ENCODE assay signal across 8 cellular contexts in genomic region chr5:52356311-52356918, GRCh38.
DNase-seq lines count a peak whose midpoint lies in the region; TF ChIP-seq lines count a peak whose summit lies in the region.

No MANE protein-coding gene starts in this region.

- no peaks in the 10 kb centered on the region for H3K36me3 Mint-ChIP-seq in activated naive CD4-positive, alpha-beta T cell treated with anti-CD3 and anti-CD28 coated beads for 36 hours (ENCODE audit: low read depth)

- intact Hi-C loops in activated naive CD4-positive, alpha-beta T cell treated with anti-CD3 and anti-CD28 coated beads for 36 hours (cut with micrococcal nuclease): loop anchor here (2.0 to 5.0 kb wide), 3 partner anchors 300 to 1394 kb away; partner anchors contain the start of gene ISL1

- DNase-seq in EL (peak; percentile 13), NCI-H1105 treated with DMSO at 0.1 percent for 48 hours (lab: John Stamatoyannopoulos, UW) (peak; percentile 89), adipocyte (ENCODE audit: low read depth) (peak; percentile 36), lung microvascular endothelial cell (ENCODE audit: low read depth in 2 of 2) (peak; percentile 2 to 11), NCI-H226 (no peak), coronary artery (ENCODE audit: low spot score) (no peak)
- DNase-seq in activated naive CD4-positive, alpha-beta T cell treated with anti-CD3 and anti-CD28 coated beads for 36 hours: no peak
- DNase-seq in activated CD8-positive, alpha-beta memory T cell treated with anti-CD3 and anti-CD28 coated beads for 24 hours: no peak

- H3K4me3 ChIP-seq in adipocyte (ENCODE audit: low read length): no peak overlapping the region
- H3K4me3 ChIP-seq in coronary artery: no peak overlapping the region

- no peak for TF ChIP-seq CTCF in coronary artery (IDR thresholded peaks at IDR 0.05)

- H3K27me3 ChIP-seq in adipocyte (replicated peaks; ENCODE audit: control insufficient read depth, insufficient read depth, low read length): no peaks in the 10 kb centered on the region

- H3K27ac ChIP-seq in coronary artery: no peak overlapping the region

- no peaks in the 10 kb centered on the region for H3K36me3 ChIP-seq in adipocyte (ENCODE audit: control insufficient read depth, insufficient read depth, low read length, severe bottlenecking)

- no peak overlapping the region for H3K4me3 Mint-ChIP-seq in activated naive CD4-positive, alpha-beta T cell treated with anti-CD3 and anti-CD28 coated beads for 36 hours

- no peaks in the 10 kb centered on the region for H3K4me1 Mint-ChIP-seq in activated naive CD4-positive, alpha-beta T cell treated with anti-CD3 and anti-CD28 coated beads for 36 hours (ENCODE audit: low read depth)

- CTCF ChIA-PET in activated naive CD4-positive, alpha-beta T cell treated with anti-CD3 and anti-CD28 coated beads for 36 hours (lab: Charles Lee): interaction anchor here (0.7 to 0.9 kb wide), 2 partner anchors 24 to 1389 kb away, joined by 3 read pairs; no protein-coding TSS in a partner anchor

- H3K27me3 Mint-ChIP-seq in activated naive CD4-positive, alpha-beta T cell treated with anti-CD3 and anti-CD28 coated beads for 36 hours (ENCODE audit: low read depth): no peaks in the 10 kb centered on the region

- H3K9ac ChIP-seq in adipocyte (ENCODE audit: low read length): no peak overlapping the region

- H3K9me3 Mint-ChIP-seq in activated naive CD4-positive, alpha-beta T cell treated with anti-CD3 and anti-CD28 coated beads for 36 hours: no peaks in the 10 kb centered on the region

- no peaks in the 10 kb centered on the region for H3K9me3 ChIP-seq in adipocyte (ENCODE audit: control insufficient read depth, low read length)

- H3K4me1 ChIP-seq in adipocyte (ENCODE audit: control insufficient read depth, insufficient read depth, low read length): no peaks in the 10 kb centered on the region

- H3K27ac Mint-ChIP-seq in activated naive CD4-positive, alpha-beta T cell treated with anti-CD3 and anti-CD28 coated beads for 36 hours: no peak overlapping the region

Comparison
In these comparisons a context has a peak if more than half of its experiments do, and no peak if none do; other contexts are left out.
1. DNase-seq: peak in EL (single experiment), NCI-H1105 treated with DMSO at 0.1 percent for 48 hours (single experiment), adipocyte (single experiment) and lung microvascular endothelial cell (2 of 2); none in activated naive CD4-positive, alpha-beta T cell treated with anti-CD3 and anti-CD28 coated beads for 36 hours (single experiment), activated CD8-positive, alpha-beta memory T cell treated with anti-CD3 and anti-CD28 coated beads for 24 hours (single experiment), NCI-H226 (single experiment) and coronary artery (single experiment).